19 cellular contexts compared by ENCODE assay signal in genomic region chr3:189529468-189529867, GRCh38.
DNase-seq lines count a peak whose midpoint lies in the region; ATAC-seq and TF ChIP-seq lines count a peak whose summit lies in the region.
"Had no signal": no experiment of that assay in that cellular context is flagged by ENCODE, and none has a peak within 500 bp of the region (broad histone marks: within the 10 kb centered on the region; RNA-seq: fewer than 3 reads in every experiment).

No MANE protein-coding gene starts in this region.

- TF ChIP-seq CTCF in GM06990 (IDR thresholded peaks at IDR 0.05; ENCODE audit: insufficient read depth, low read length, poor library complexity, severe bottlenecking), result no peak
- no peak for TF ChIP-seq CTCF in GM20000 (IDR thresholded peaks at IDR 0.05; ENCODE audit: extremely low read depth, missing control alignments)

- no peak overlapping the region for H3K4me3 ChIP-seq in GM06990 (replicated peaks; ENCODE audit: low read depth, low read length)
- H3K4me3 ChIP-seq: cardiac muscle cell, lower lobe of right lung, Peyer's patch had no signal

- DNase-seq in GM06990 (ENCODE audit: extremely low read depth, insufficient read length), result peak; percentile 37
- peak; percentile 8 for DNase-seq in HPDE6-E6E7 (ENCODE audit: extremely low spot score)
- DNase-seq in GM20000 (ENCODE audit: low spot score), result no peak
- no peak for DNase-seq in DMS114 treated with DMSO at 0.1 percent for 48 hours (lab: John Stamatoyannopoulos, UW; ENCODE audit: unreplicated experiment)
- DNase-seq in SKM-1 (lab: John Stamatoyannopoulos, UW; ENCODE audit: unreplicated experiment), result no peak
- no peak for DNase-seq in NCI-H1105 treated with DMSO at 0.1 percent for 48 hours (lab: John Stamatoyannopoulos, UW)
- DNase-seq: activated B cell treated with CpG ODN at 0.5 μM for 24 hours; activated gamma-delta T cell; effector memory CD4-positive, alpha-beta T cell; foreskin fibroblast; Kasumi-1; lower lobe of right lung; NCI-H1694; NCI-H524; Peyer's patch; T-cell had no signal

- peak; percentile 45 for ATAC-seq in GM18519 (IDR thresholded peaks at IDR 0.05; ENCODE audit: low FRiP score, unreplicated experiment)
- peak; percentile 61 for ATAC-seq in HG02571 (IDR thresholded peaks at IDR 0.05; ENCODE audit: unreplicated experiment)
- ATAC-seq: lower lobe of right lung, T-cell had no signal

- H3K27me3 ChIP-seq in GM06990 (replicated peaks; ENCODE audit: control insufficient read depth, insufficient read depth, low read length), result no peaks in the 10 kb centered on the region
- H3K27me3 ChIP-seq: cardiac muscle cell, Peyer's patch had no signal

- no peaks in the 10 kb centered on the region for H3K36me3 ChIP-seq in GM06990 (ENCODE audit: control insufficient read depth, insufficient read depth, low read length)
- H3K36me3 ChIP-seq: cardiac muscle cell, lower lobe of right lung, Peyer's patch had no signal

Comparison
In these comparisons a context has a peak if more than half of its experiments do, and no peak if none do; other contexts are left out.
1. DNase-seq: peak in GM06990 (single experiment) and HPDE6-E6E7 (single experiment); none in GM20000 (single experiment), DMS114 treated with DMSO at 0.1 percent for 48 hours (single experiment), SKM-1 (single experiment) and NCI-H1105 treated with DMSO at 0.1 percent for 48 hours (single experiment).